ENCODE assay signal across 29 cellular contexts in the genomic region with DNA sequence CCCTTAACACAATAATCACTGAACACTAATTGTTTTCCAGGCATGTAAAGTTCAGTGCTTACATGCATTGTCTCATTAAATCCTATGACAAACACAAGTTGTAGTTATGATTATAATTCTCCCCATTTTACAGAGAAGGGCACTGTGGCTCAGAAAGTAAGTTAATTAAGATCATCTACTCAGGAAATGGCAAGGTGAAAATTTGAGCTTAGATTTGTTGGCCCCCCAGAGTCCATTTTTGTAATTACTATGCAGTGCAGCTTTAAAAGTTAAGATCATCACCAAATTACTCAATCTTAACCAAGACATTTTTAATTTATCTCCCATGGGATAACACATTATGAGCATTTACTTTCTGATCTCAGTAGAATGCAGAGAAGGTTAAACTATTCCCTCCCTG. TPM values are rescaled to one million over a fixed set of nuclear protein-coding genes. Genes with fewer than 3 reads are reported as not detected.
DNase-seq lines count a peak whose midpoint lies in the region; ATAC-seq and TF ChIP-seq lines count a peak whose summit lies in the region.
"Had no signal": no experiment of that assay in that cellular context is flagged by ENCODE, and none has a peak within 500 bp of the region (broad histone marks: within the 10 kb centered on the region; RNA-seq: fewer than 3 reads in every experiment).

No MANE protein-coding gene starts in this region.

- H3K9me2 ChIP-seq in Loucy (replicated peaks; ENCODE audit: low read depth, low read length), result no peaks in the 10 kb centered on the region

- H3K9ac ChIP-seq in Loucy (ENCODE audit: low read depth, low read length, poor library complexity, severe bottlenecking), result peak overlapping the region; percentile 23
- H3K9ac ChIP-seq: GM23248 had no signal

- H3F3A ChIP-seq in Loucy (ENCODE audit: low read depth), result no peaks in the 10 kb centered on the region

- H3K27me3 ChIP-seq in cardiac muscle cell (no peaks in the 10 kb centered on the region), left ventricle myocardium inferior (ENCODE audit: low read depth) (peaks cover 70% of the 10 kb centered on the region), Loucy (ENCODE audit: insufficient read depth, low read length, poor library complexity, severe bottlenecking) (no peaks in the 10 kb centered on the region)
- no peaks in the 10 kb centered on the region for H3K27me3 ChIP-seq in CD8-positive, alpha-beta T cell (ENCODE audit: insufficient read depth, low read length)

- no peak overlapping the region for H3K4me2 ChIP-seq in Loucy (ENCODE audit: low read depth, low read length, poor library complexity, severe bottlenecking)

- H3K36me3 ChIP-seq in cardiac muscle cell, result no peaks in the 10 kb centered on the region
- H3K36me3 ChIP-seq in left ventricle myocardium inferior, result no peaks in the 10 kb centered on the region
- H3K36me3 ChIP-seq in Loucy (ENCODE audit: insufficient read depth, low read length), result no peaks in the 10 kb centered on the region
- no peaks in the 10 kb centered on the region for H3K36me3 ChIP-seq in CD8-positive, alpha-beta T cell (ENCODE audit: insufficient read depth, low read length)
- H3K36me3 ChIP-seq: HAP-1 had no signal

- no peak overlapping the region for H3K27ac ChIP-seq in cardiac muscle cell
- no peak overlapping the region for H3K27ac ChIP-seq in left ventricle myocardium inferior (replicated peaks)
- no peak overlapping the region for H3K27ac ChIP-seq in CD8-positive, alpha-beta T cell (ENCODE audit: low read depth, low read length)
- H3K27ac ChIP-seq: GM23248, SK-N-MC had no signal

- no peaks in the 10 kb centered on the region for H3K4me1 Mint-ChIP-seq in endothelial cell (ENCODE audit: unreplicated experiment)
- H3K4me1 Mint-ChIP-seq in stimulated activated naive B cell treated with anti-CD40 and anti-IgM and Interleukin-4, amounts not matched to agents 10 μg/mL and 1 μg/mL and 100 μg/mL, for 72 hours, result peaks cover 53 to 79% of the 10 kb centered on the region in 2 donors
- no peaks in the 10 kb centered on the region for H3K4me1 Mint-ChIP-seq in CD8-positive, alpha-beta T cell (ENCODE audit: low read depth)
- H3K4me1 Mint-ChIP-seq: CD4-positive, CD25-positive, alpha-beta regulatory T cell had no signal

- TF ChIP-seq CTCF in cardiac muscle cell (IDR thresholded peaks at IDR 0.05; ENCODE audit: low read depth, low read length), result peak; percentile 3
- no peak for TF ChIP-seq CTCF in left ventricle myocardium inferior (IDR thresholded peaks at IDR 0.05; ENCODE audit: borderline replicate concordance)
- peak; percentile 60 for TF ChIP-seq CTCF in Loucy (conservative IDR thresholded peaks at IDR 0.05; ENCODE audit: low read length)
- peak; percentile 22 for TF ChIP-seq CTCF in endothelial cell (IDR thresholded peaks at IDR 0.05; ENCODE audit: unreplicated experiment)
- TF ChIP-seq CTCF in CD8-positive, alpha-beta T cell (IDR thresholded peaks at IDR 0.05), result no peak

- no peak overlapping the region for H3K4me3 Mint-ChIP-seq in endothelial cell (ENCODE audit: unreplicated experiment)
- H3K4me3 Mint-ChIP-seq in stimulated activated naive B cell treated with anti-CD40 and anti-IgM and Interleukin-4, amounts not matched to agents 10 μg/mL and 1 μg/mL and 100 μg/mL, for 72 hours, result no peak overlapping the region
- no peak overlapping the region for H3K4me3 Mint-ChIP-seq in CD8-positive, alpha-beta T cell
- H3K4me3 Mint-ChIP-seq: CD4-positive, CD25-positive, alpha-beta regulatory T cell; HFFc6 had no signal

- H3K4me3 ChIP-seq in cardiac muscle cell, result no peak overlapping the region
- no peak overlapping the region for H3K4me3 ChIP-seq in left ventricle myocardium inferior
- H3K4me3 ChIP-seq in Loucy (ENCODE audit: low read length, poor library complexity, severe bottlenecking), result no peak overlapping the region
- no peak overlapping the region for H3K4me3 ChIP-seq in CD8-positive, alpha-beta T cell (ENCODE audit: low read depth, low read length)
- H3K4me3 ChIP-seq: GM23248, HAP-1, SK-N-MC had no signal

- CTCF ChIA-PET in CD8-positive, alpha-beta T cell (lab: Charles Lee), result interaction anchor here (1.1 kb wide), 1 partner anchor 23 kb away, joined by 4 read pairs; no protein-coding TSS in a partner anchor

- DNase-seq in cardiac muscle cell (ENCODE audit: low read depth in 1 of 2, low spot score in 1 of 2), result no peak
- DNase-seq in left ventricle myocardium inferior, result no peak
- DNase-seq in endothelial cell (ENCODE audit: low spot score), result no peak
- DNase-seq in stimulated activated naive B cell treated with anti-CD40 and anti-IgM and Interleukin-4, amounts not matched to agents 10 μg/mL and 1 μg/mL and 100 μg/mL, for 72 hours, result no peak
- no peak for DNase-seq in CD8-positive, alpha-beta T cell
- no peak for DNase-seq in GOT3 (lab: John Stamatoyannopoulos, UW)
- no peak for DNase-seq in HuH-7 (ENCODE audit: low spot score)
- DNase-seq: CD4-positive, CD25-positive, alpha-beta regulatory T cell; GDM1; GM23248; HFFc6; KBM-7; NCI-H1092 treated with DMSO at 0.1 percent for 48 hours; NCI-H1436; NCI-H187; NCI-H2081 treated with DMSO at 0.1 percent for 48 hours; NCI-H2171; NCI-H226; NCI-H510A; NCI-H69; SIG-M5 had no signal

- no peaks in the 10 kb centered on the region for H3K79me2 ChIP-seq in Loucy (ENCODE audit: insufficient read depth, low read length)

- H2AFZ ChIP-seq in Loucy (ENCODE audit: low read length), result no peak overlapping the region
- H2AFZ ChIP-seq: GM23248 had no signal

- no peaks in the 10 kb centered on the region for H4K20me1 ChIP-seq in Loucy (ENCODE audit: insufficient read depth, low read length, poor library complexity, severe bottlenecking)

- H3K9me3 ChIP-seq in cardiac muscle cell (ENCODE audit: low read depth) (no peaks in the 10 kb centered on the region), left ventricle myocardium inferior (replicated peaks) (no peaks in the 10 kb centered on the region), Loucy (ENCODE audit: insufficient read depth, low read depth, low read length) (no peaks in the 10 kb centered on the region)
- H3K9me3 ChIP-seq in CD8-positive, alpha-beta T cell (ENCODE audit: low read length), result no peaks in the 10 kb centered on the region
- H3K9me3 ChIP-seq: HAP-1 had no signal

- no peaks in the 10 kb centered on the region for H3K36me3 Mint-ChIP-seq in endothelial cell (ENCODE audit: low read depth, unreplicated experiment)
- H3K36me3 Mint-ChIP-seq in stimulated activated naive B cell treated with anti-CD40 and anti-IgM and Interleukin-4, amounts not matched to agents 10 μg/mL and 1 μg/mL and 100 μg/mL, for 72 hours, result no peaks in the 10 kb centered on the region
- no peaks in the 10 kb centered on the region for H3K36me3 Mint-ChIP-seq in CD8-positive, alpha-beta T cell
- H3K36me3 Mint-ChIP-seq: CD4-positive, CD25-positive, alpha-beta regulatory T cell had no signal

- no peaks in the 10 kb centered on the region for H3K4me1 ChIP-seq in cardiac muscle cell (ENCODE audit: low read depth)
- no peaks in the 10 kb centered on the region for H3K4me1 ChIP-seq in left ventricle myocardium inferior
- peaks cover 87% of the 10 kb centered on the region for H3K4me1 ChIP-seq in Loucy (ENCODE audit: insufficient read depth, low read length, poor library complexity, severe bottlenecking)
- H3K4me1 ChIP-seq in CD8-positive, alpha-beta T cell (ENCODE audit: insufficient read depth, low read length), result no peaks in the 10 kb centered on the region
- H3K4me1 ChIP-seq: HAP-1 had no signal

- no peaks in the 10 kb centered on the region for H3K9me3 Mint-ChIP-seq in endothelial cell (ENCODE audit: unreplicated experiment)
- H3K9me3 Mint-ChIP-seq in stimulated activated naive B cell treated with anti-CD40 and anti-IgM and Interleukin-4, amounts not matched to agents 10 μg/mL and 1 μg/mL and 100 μg/mL, for 72 hours, result peaks cover 0 to 1% of the 10 kb centered on the region in 2 donors
- no peaks in the 10 kb centered on the region for H3K9me3 Mint-ChIP-seq in CD8-positive, alpha-beta T cell
- H3K9me3 Mint-ChIP-seq: HFFc6 had no signal

- POLR2A ChIA-PET in CD8-positive, alpha-beta T cell (lab: Charles Lee), result no interaction called here

- no peak overlapping the region for H3K27ac Mint-ChIP-seq in endothelial cell (ENCODE audit: unreplicated experiment)
- peak overlapping the region; percentile 28 for H3K27ac Mint-ChIP-seq in stimulated activated naive B cell treated with anti-CD40 and anti-IgM and Interleukin-4, amounts not matched to agents 10 μg/mL and 1 μg/mL and 100 μg/mL, for 72 hours
- H3K27ac Mint-ChIP-seq in CD8-positive, alpha-beta T cell, result no peak overlapping the region
- H3K27ac Mint-ChIP-seq: CD4-positive, CD25-positive, alpha-beta regulatory T cell; HFFc6 had no signal

- intact Hi-C loops in left ventricle myocardium inferior (cut with micrococcal nuclease), result no loop called here
- intact Hi-C loops in CD8-positive, alpha-beta T cell (cut with DNase I, micrococcal nuclease), result no loop called here

- H3K27me3 Mint-ChIP-seq in endothelial cell (ENCODE audit: unreplicated experiment), result peaks cover 2% of the 10 kb centered on the region
- peaks cover 0 to 6% of the 10 kb centered on the region in 2 donors for H3K27me3 Mint-ChIP-seq in stimulated activated naive B cell treated with anti-CD40 and anti-IgM and Interleukin-4, amounts not matched to agents 10 μg/mL and 1 μg/mL and 100 μg/mL, for 72 hours
- peaks cover 12% of the 10 kb centered on the region for H3K27me3 Mint-ChIP-seq in CD8-positive, alpha-beta T cell (ENCODE audit: low read depth)

- ATAC-seq in stimulated activated naive B cell treated with anti-CD40 and anti-IgM and Interleukin-4, amounts not matched to agents 10 μg/mL and 1 μg/mL and 100 μg/mL, for 72 hours (replicated peaks), result no peak
- no peak for ATAC-seq in CD8-positive, alpha-beta T cell
- ATAC-seq: HepG2 had no signal

RNA-seq across cellular contexts. Expression of a gene that starts 34.2 kb away (rescaled TPM):
- total RNA-seq in cardiac muscle cell (not detected in 2 replicates), left ventricle myocardium inferior (not detected), endothelial cell (ENCODE audit: unreplicated experiment) (not detected)
- polyA plus RNA-seq in cardiac muscle cell, result not detected in 2 replicates
- not detected for total RNA-seq in CD8-positive, alpha-beta T cell
- total RNA-seq: A172; CD4-positive, CD25-positive, alpha-beta regulatory T cell; GM23248; HepG2; HT-29 had no signal
- polyA plus RNA-seq: BJ; CD4-positive, CD25-positive, alpha-beta regulatory T cell; GM23248; HepG2 had no signal

RNA-seq across cellular contexts. Expression of a gene that starts 41.0 kb away (rescaled TPM):
- total RNA-seq in cardiac muscle cell (not detected in 2 replicates), left ventricle myocardium inferior (0.74 TPM), endothelial cell (ENCODE audit: unreplicated experiment) (not detected)
- not detected in 2 replicates for polyA plus RNA-seq in cardiac muscle cell
- total RNA-seq in CD8-positive, alpha-beta T cell, result not detected
- total RNA-seq: A172; CD4-positive, CD25-positive, alpha-beta regulatory T cell; GM23248; HepG2; HFFc6; HT-29; T-helper 1 cell treated with Interleukin-12 subunit alpha and Interleukin-12 subunit beta and Interleukin-4 antibody, amounts not matched to agents 30 ng/mL and 1 ng/mL, for 36 hours had no signal
- polyA plus RNA-seq: CD4-positive, CD25-positive, alpha-beta regulatory T cell; GM23248; HepG2 had no signal

Comparison
In these comparisons a context has a peak if more than half of its experiments do, and no peak if none do; other contexts are left out.
1. CTCF ChIP-seq: peak in cardiac muscle cell (single experiment), Loucy (single experiment) and endothelial cell (single experiment); none in left ventricle myocardium inferior (single experiment) and CD8-positive, alpha-beta T cell (single experiment).